ENCODE assay signal across 29 cellular contexts in the genomic region with DNA sequence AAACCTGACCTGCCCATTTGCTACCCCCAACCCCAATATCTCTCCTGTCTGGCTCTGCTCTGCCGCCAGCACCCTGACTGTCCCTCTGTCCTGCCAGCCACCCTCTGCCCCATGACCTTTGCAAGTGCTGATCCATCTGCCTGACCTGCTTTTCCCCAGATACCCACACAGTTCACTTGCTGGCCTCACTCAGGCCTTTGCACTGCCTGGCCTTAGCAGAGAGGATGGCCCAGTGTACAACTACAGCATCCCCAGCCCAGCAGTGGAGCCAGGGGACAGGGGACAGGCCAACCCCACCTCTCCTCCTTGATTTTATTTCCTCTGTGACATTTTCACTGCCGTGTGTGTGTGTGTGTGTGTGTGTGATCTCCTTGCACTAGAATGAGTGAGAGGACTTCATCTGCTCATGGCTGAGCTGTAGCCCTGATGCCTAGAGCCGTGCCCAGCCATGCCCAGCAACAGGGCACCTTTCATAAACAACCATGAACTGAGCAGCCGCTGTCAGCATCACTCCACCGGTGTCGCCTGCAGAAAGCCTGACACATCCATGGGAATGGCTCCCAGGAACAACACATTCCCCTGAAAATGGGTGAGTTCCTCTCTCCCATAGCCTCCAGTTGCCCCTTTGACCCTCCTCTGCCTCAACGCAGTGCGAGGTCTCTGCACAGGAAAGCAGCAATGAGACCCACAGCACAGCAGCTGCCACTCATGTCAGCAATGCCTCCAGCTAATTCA. TPM values are rescaled to one million over a fixed set of nuclear protein-coding genes. Genes with fewer than 3 reads are reported as not detected.
DNase-seq lines count a peak whose midpoint lies in the region; ATAC-seq and TF ChIP-seq lines count a peak whose summit lies in the region.
"Had no signal": no experiment of that assay in that cellular context is flagged by ENCODE, and none has a peak within 500 bp of the region (broad histone marks: within the 10 kb centered on the region; RNA-seq: fewer than 3 reads in every experiment).

No MANE protein-coding gene starts in this region.

- no peak overlapping the region for H3K4me3 Mint-ChIP-seq in activated CD8-positive, alpha-beta memory T cell treated with anti-CD3 and anti-CD28 coated beads, Interleukin-2, amount 10 ng/mL, durations not matched to agents 7 days and 5 days
- H3K4me3 Mint-ChIP-seq: activated CD8-positive, alpha-beta T cell treated with anti-CD3 and anti-CD28 coated beads for 36 hours; activated naive CD8-positive, alpha-beta T cell treated with anti-CD3 and anti-CD28 coated beads, Interleukin-2, amount 10 ng/mL, durations not matched to agents 7 days and 5 days; mesothelial cell of epicardium; naive B cell; T-helper 2 cell treated with Interferon-gamma antibody and Interleukin-4, amounts not matched to agents 5 μg/mL and 100 μg/mL, for 36 hours had no signal

- TF ChIP-seq POLR2A in stomach (IDR thresholded peaks at IDR 0.05) (no peak), thyroid gland (IDR thresholded peaks at IDR 0.05) (no peak)

- WGBS in stomach, 5 donors = 61 to 84% (median 74%) methylated on average over 7 to 8 of the region's 8 CpGs
- 73 to 80% methylated on average over 8 of the region's 8 CpGs for WGBS in thyroid gland, 2 donors

- H3K36me3 ChIP-seq in stomach = no peaks in the 10 kb centered on the region
- no peaks in the 10 kb centered on the region for H3K36me3 ChIP-seq in thyroid gland
- H3K36me3 ChIP-seq: ascending aorta, BLaER1, vagina had no signal

- no peaks in the 10 kb centered on the region for H3K9me3 ChIP-seq in stomach
- no peaks in the 10 kb centered on the region for H3K9me3 ChIP-seq in thyroid gland
- H3K9me3 ChIP-seq: ascending aorta, vagina had no signal

- TF ChIP-seq EP300 in stomach (IDR thresholded peaks at IDR 0.05) = no peak

- H3K4me3 ChIP-seq in stomach (no peak overlapping the region), thyroid gland (replicated peaks in 1 of 3) (no peak overlapping the region)
- H3K4me3 ChIP-seq: ascending aorta, BLaER1, vagina had no signal

- H3K4me1 ChIP-seq in stomach (no peaks in the 10 kb centered on the region), thyroid gland (no peaks in the 10 kb centered on the region)
- H3K4me1 ChIP-seq: ascending aorta, vagina had no signal

- H3K9me3 Mint-ChIP-seq in activated CD8-positive, alpha-beta memory T cell treated with anti-CD3 and anti-CD28 coated beads, Interleukin-2, amount 10 ng/mL, durations not matched to agents 7 days and 5 days (ENCODE audit: low read depth) = no peaks in the 10 kb centered on the region
- H3K9me3 Mint-ChIP-seq: activated CD8-positive, alpha-beta T cell treated with anti-CD3 and anti-CD28 coated beads for 36 hours; activated naive CD8-positive, alpha-beta T cell treated with anti-CD3 and anti-CD28 coated beads, Interleukin-2, amount 10 ng/mL, durations not matched to agents 7 days and 5 days; T-helper 2 cell treated with Interferon-gamma antibody and Interleukin-4, amounts not matched to agents 5 μg/mL and 100 μg/mL, for 36 hours had no signal

- DNase-seq in D341Med (ENCODE audit: low spot score) (peak; percentile 23), mesenteric fat pad (ENCODE audit: low spot score) (peak; percentile 62), stomach (peak; percentile 22), HK-2 (ENCODE audit: unreplicated experiment) (no peak), NK-92 (lab: John Stamatoyannopoulos, UW; ENCODE audit: unreplicated experiment) (no peak), thyroid gland (no peak)
- peak; percentile 11 for DNase-seq in activated CD8-positive, alpha-beta memory T cell treated with anti-CD3 and anti-CD28 coated beads, Interleukin-2, amount 10 ng/mL, durations not matched to agents 7 days and 5 days
- DNase-seq: activated CD8-positive, alpha-beta T cell treated with anti-CD3 and anti-CD28 coated beads for 36 hours; activated gamma-delta T cell treated with Interleukin-2 at 50 U/mL for 16 hours; activated naive CD8-positive, alpha-beta T cell treated with anti-CD3 and anti-CD28 coated beads, Interleukin-2, amount 10 ng/mL, durations not matched to agents 7 days and 5 days; EL; foreskin fibroblast; Karpas-422; naive B cell; NCI-H2029 treated with DMSO at 0.1 percent for 48 hours; NCI-H526; NK-92 treated with Interleukin-12 subunit alpha and Interleukin-12 subunit beta, amount 100 ng/mL, for 24 hours; Right ventricle myocardium superior; stimulated activated CD4-positive, alpha-beta T cell treated with anti-CD3 and anti-CD28 coated beads, Interleukin-15, amount 100 ng/mL, for 24 hours; stimulated activated naive CD4-positive, alpha-beta T cell had no signal

- no peak for ATAC-seq in activated CD8-positive, alpha-beta memory T cell treated with anti-CD3 and anti-CD28 coated beads, Interleukin-2, amount 10 ng/mL, durations not matched to agents 7 days and 5 days
- ATAC-seq: activated CD8-positive, alpha-beta T cell treated with anti-CD3 and anti-CD28 coated beads for 36 hours had no signal

- H3K27me3 Mint-ChIP-seq in activated CD8-positive, alpha-beta memory T cell treated with anti-CD3 and anti-CD28 coated beads, Interleukin-2, amount 10 ng/mL, durations not matched to agents 7 days and 5 days = peaks cover 14% of the 10 kb centered on the region

- H3K27ac ChIP-seq in stomach (no peak overlapping the region), thyroid gland (no peak overlapping the region)
- H3K27ac ChIP-seq: ascending aorta, BLaER1, vagina had no signal

- TF ChIP-seq CTCF in stomach (IDR thresholded peaks at IDR 0.05) = no peak
- TF ChIP-seq CTCF in thyroid gland (IDR thresholded peaks at IDR 0.05) = no peak

- CTCF ChIA-PET in activated CD8-positive, alpha-beta memory T cell treated with anti-CD3 and anti-CD28 coated beads, Interleukin-2, amount 10 ng/mL, durations not matched to agents 7 days and 5 days (lab: Charles Lee) = no interaction called here

- intact Hi-C loops in stomach (cut with DNase I; ENCODE audit: low total_unique reads) = no loop called here
- intact Hi-C loops in thyroid gland (cut with DNase I) = no loop called here

- H3K27me3 ChIP-seq in stomach (peaks cover 0 to 32% (median 6%) of the 10 kb centered on the region in 3 donors), thyroid gland (no peaks in the 10 kb centered on the region)
- H3K27me3 ChIP-seq: ascending aorta, BLaER1, vagina had no signal

- no peaks in the 10 kb centered on the region for H3K4me1 Mint-ChIP-seq in activated CD8-positive, alpha-beta memory T cell treated with anti-CD3 and anti-CD28 coated beads, Interleukin-2, amount 10 ng/mL, durations not matched to agents 7 days and 5 days
- H3K4me1 Mint-ChIP-seq: activated naive CD8-positive, alpha-beta T cell treated with anti-CD3 and anti-CD28 coated beads, Interleukin-2, amount 10 ng/mL, durations not matched to agents 7 days and 5 days; mesothelial cell of epicardium; naive B cell had no signal

- H3K36me3 Mint-ChIP-seq in activated CD8-positive, alpha-beta memory T cell treated with anti-CD3 and anti-CD28 coated beads, Interleukin-2, amount 10 ng/mL, durations not matched to agents 7 days and 5 days = no peaks in the 10 kb centered on the region
- H3K36me3 Mint-ChIP-seq: activated naive CD8-positive, alpha-beta T cell treated with anti-CD3 and anti-CD28 coated beads, Interleukin-2, amount 10 ng/mL, durations not matched to agents 7 days and 5 days; mesothelial cell of epicardium; naive B cell had no signal

- no peak overlapping the region for H3K27ac Mint-ChIP-seq in activated CD8-positive, alpha-beta memory T cell treated with anti-CD3 and anti-CD28 coated beads, Interleukin-2, amount 10 ng/mL, durations not matched to agents 7 days and 5 days
- H3K27ac Mint-ChIP-seq: activated CD8-positive, alpha-beta T cell treated with anti-CD3 and anti-CD28 coated beads for 36 hours; activated naive CD8-positive, alpha-beta T cell treated with anti-CD3 and anti-CD28 coated beads, Interleukin-2, amount 10 ng/mL, durations not matched to agents 7 days and 5 days; mesothelial cell of epicardium; naive B cell; T-helper 2 cell treated with Interferon-gamma antibody and Interleukin-4, amounts not matched to agents 5 μg/mL and 100 μg/mL, for 36 hours had no signal

RNA-seq across cellular contexts. Expression of a gene that starts 36.0 kb away (rescaled TPM):
- total RNA-seq in activated CD8-positive, alpha-beta memory T cell treated with anti-CD3 and anti-CD28 coated beads, Interleukin-2, amount 10 ng/mL, durations not matched to agents 7 days and 5 days = not detected
- total RNA-seq in mesenteric fat pad (0.45 TPM), stomach (1 to 10 TPM in 1 of 5 donors, not detected in 4; 7.6 TPM), thyroid gland (not detected)
- 1 to 10 TPM in 1 of 3 donors, not detected in 2; 1.2 TPM for polyA plus RNA-seq in stomach
- total RNA-seq: activated CD8-positive, alpha-beta T cell treated with anti-CD3 and anti-CD28 coated beads for 36 hours; activated naive CD8-positive, alpha-beta T cell treated with anti-CD3 and anti-CD28 coated beads, Interleukin-2, amount 10 ng/mL, durations not matched to agents 7 days and 5 days; ascending aorta; HepG2; liver; pulmonary artery endothelial cell; Right ventricle myocardium superior had no signal
- polyA plus RNA-seq: AG04450, HepG2 had no signal

Comparison
In these comparisons a context has a peak if more than half of its experiments do, and no peak if none do; other contexts are left out.
1. DNase-seq: peak in D341Med (single experiment), activated CD8-positive, alpha-beta memory T cell treated with anti-CD3 and anti-CD28 coated beads, Interleukin-2, amount 10 ng/mL, durations not matched to agents 7 days and 5 days (single experiment), mesenteric fat pad (single experiment) and stomach (single experiment); none in HK-2 (single experiment), NK-92 (single experiment) and thyroid gland (0 of 2).